22 cellular contexts compared by ENCODE assay signal in genomic region chr18:78724214-78724834, GRCh38.
DNase-seq lines count a peak whose midpoint lies in the region; ATAC-seq, FAIRE-seq and TF ChIP-seq lines count a peak whose summit lies in the region.
"Had no signal": no experiment of that assay in that cellular context is flagged by ENCODE, and none has a peak within 500 bp of the region (broad histone marks: within the 10 kb centered on the region; RNA-seq: fewer than 3 reads in every experiment).

No MANE protein-coding gene starts in this region.

- H4K5ac ChIP-seq in H1 (ENCODE audit: insufficient read length, low read depth, low read length): no peak overlapping the region

- no peak overlapping the region for H3K18ac ChIP-seq in H1 (ENCODE audit: extremely low read depth, low read length)

- H2AK5ac ChIP-seq in H1 (ENCODE audit: low read depth, low read length): no peak overlapping the region

- no peaks in the 10 kb centered on the region for H3K36me3 Mint-ChIP-seq in CD14-positive monocyte
- H3K36me3 Mint-ChIP-seq: CD8-positive, alpha-beta memory T cell had no signal

- no peaks in the 10 kb centered on the region for H3K36me3 ChIP-seq in H1 (ENCODE audit: control insufficient read depth in 2 of 4, insufficient read depth in 4 of 4, low read length in 3 of 4)
- H3K36me3 ChIP-seq: SJSA1 had no signal

- H2BK20ac ChIP-seq in H1 (ENCODE audit: low read length): peak overlapping the region; percentile 96; the same call in 1 of the 2 replicates

- H3K27me3 ChIP-seq in H1 (replicated peaks in 1 of 4; ENCODE audit: control insufficient read depth in 3 of 4, extremely low read depth in 1 of 4, insufficient read depth in 3 of 4, low read length in 3 of 4): peaks cover 0 to 8% (median 0%) of the 10 kb centered on the region in 4 experiments; a peak in 2 of 7 replicates
- H3K27me3 ChIP-seq: SJSA1 had no signal

- H3K27ac ChIP-seq in H1 (ENCODE audit: low read depth, low read length): no peak overlapping the region
- H3K27ac ChIP-seq: SJSA1 had no signal

- H2BK15ac ChIP-seq in H1 (ENCODE audit: low read length): no peak overlapping the region

- H2BK5ac ChIP-seq in H1 (ENCODE audit: low read depth, low read length): peak overlapping the region; percentile 81; the same call in 1 of the 2 replicates

- no peak for TF ChIP-seq EP300 in H1 (IDR thresholded peaks at IDR 0.05; ENCODE audit: borderline replicate concordance in 1 of 2, low read depth in 2 of 2, low read length in 2 of 2)

- no peaks in the 10 kb centered on the region for H3K23me2 ChIP-seq in H1 (ENCODE audit: low read depth, low read length)

- peak overlapping the region; percentile 55 for H2BK120ac ChIP-seq in H1 (replicated peaks; ENCODE audit: low read depth, low read length)

- 88% methylated on average over 10 of the region's 10 CpGs; no CpG with 5 or more reads in 1 of the 2 experiments for WGBS in H1 (ENCODE audit: extremely low coverage in 1 of 2, insufficient coverage in 1 of 2, insufficient read length in 1 of 2, insufficient replicate concordance in 2 of 2, low coverage in 1 of 2, low lambda C conversion rate in 2 of 2, missing lambda C conversion rate in 1 of 2), 2 experiments

- no peak overlapping the region for H4K8ac ChIP-seq in H1 (ENCODE audit: extremely low read depth, insufficient read depth, low read length)

- H3K4me3 ChIP-seq in H1 (ENCODE audit: extremely low read depth in 1 of 4, insufficient read depth in 2 of 4, low read depth in 3 of 4, low read length in 4 of 4): no peak overlapping the region
- H3K4me3 ChIP-seq: SJSA1 had no signal

- H3K79me2 ChIP-seq in H1 (ENCODE audit: control insufficient read depth in 1 of 2, insufficient read depth in 2 of 2, low read length in 2 of 2): no peaks in the 10 kb centered on the region

- peaks cover 10 to 22% (median 20%) of the 10 kb centered on the region in 3 donors for H3K27me3 Mint-ChIP-seq in CD14-positive monocyte (ENCODE audit: low read depth in 3 of 3)

- H3K14ac ChIP-seq in H1 (ENCODE audit: insufficient read length): no peak overlapping the region

- H3K9me3 ChIP-seq in H1 (ENCODE audit: insufficient read depth in 2 of 2, low read depth in 1 of 2, low read length in 1 of 2): no peaks in the 10 kb centered on the region

- no peaks in the 10 kb centered on the region for H4K20me1 ChIP-seq in H1 (replicated peaks in 1 of 2; ENCODE audit: control insufficient read depth in 1 of 2, insufficient read depth in 2 of 2, low read length in 2 of 2)

- no peak overlapping the region for H3K4me3 Mint-ChIP-seq in CD14-positive monocyte
- H3K4me3 Mint-ChIP-seq: CD8-positive, alpha-beta memory T cell had no signal

- peaks cover 7 to 31% (median 15%) of the 10 kb centered on the region in 4 experiments for H3K4me1 ChIP-seq in H1 (replicated peaks in 1 of 4; ENCODE audit: control insufficient read depth in 3 of 4, insufficient read depth in 4 of 4, low read length in 3 of 4)
- H3K4me1 ChIP-seq: SJSA1 had no signal

- CTCF ChIA-PET in H1 (lab: Charles Lee; ENCODE audit: partially characterized antibody): no interaction called here

- POLR2A ChIA-PET in H1 (lab: Charles Lee; ENCODE audit: partially characterized antibody): no interaction called here

- peak overlapping the region; percentile 29 for H4K91ac ChIP-seq in H1 (replicated peaks; ENCODE audit: insufficient read length, low read length)

- ATAC-seq in sciatic nerve: no peak

- no peaks in the 10 kb centered on the region for H3K79me1 ChIP-seq in H1 (ENCODE audit: low read depth, low read length)

- TF ChIP-seq POLR2A in H1 (IDR thresholded peaks at IDR 0.05; ENCODE audit: control extremely low read depth in 1 of 2, low read depth in 2 of 2, low read length in 2 of 2): no peak

- peaks cover 0 to 6% (median 3%) of the 10 kb centered on the region in 7 donors for H3K9me3 Mint-ChIP-seq in CD14-positive monocyte

- H3K56ac ChIP-seq in H1 (replicated peaks; ENCODE audit: insufficient read length, low read depth, low read length): no peak overlapping the region

- H3K27ac Mint-ChIP-seq in CD14-positive monocyte: no peak overlapping the region
- H3K27ac Mint-ChIP-seq: CD8-positive, alpha-beta memory T cell had no signal

- no peak overlapping the region for H3K9ac ChIP-seq in H1 (replicated peaks in 1 of 4; ENCODE audit: extremely low read depth in 1 of 4, low read depth in 3 of 4, low read length in 3 of 4)

- no peak overlapping the region for H3K23ac ChIP-seq in H1 (ENCODE audit: insufficient read length)

- H2AFZ ChIP-seq in H1 (ENCODE audit: low read length): no peak overlapping the region

- DNase-seq in activated effector memory CD4-positive, alpha-beta T cell treated with anti-CD3 and anti-CD28 coated beads, Interleukin-2, amount 50 U/mL, for 16 hours: peak; percentile 34
- DNase-seq in activated effector memory CD4-positive, alpha-beta T cell treated with Interleukin-2 at 50 U/mL for 16 hours: no peak
- DNase-seq in H1 (ENCODE audit: low read depth in 1 of 2, low spot score in 2 of 2) (no peak), sciatic nerve (ENCODE audit: low spot score) (peak; percentile 28), CD14-positive monocyte (ENCODE audit: low spot score) (no peak), NCI-H1048 (lab: John Stamatoyannopoulos, UW) (no peak)
- no peak for DNase-seq in stimulated activated CD8-positive, alpha-beta memory T cell treated with anti-CD3 and anti-CD28 coated beads, Interleukin-4, amount 100 ng/mL, for 48 hours
- DNase-seq: AML-193; C1 segment of cervical spinal cord; Calu3; CD8-positive, alpha-beta memory T cell; DMS153; Karpas-422; MV-4-11; NCI-H1694 treated with DMSO at 0.1 percent for 48 hours; NCI-H446; NCI-H526; OCI-M1 had no signal

- TF ChIP-seq RAD21 in H1 (IDR thresholded peaks at IDR 0.05 in 1 of 2, conservative IDR thresholded peaks at IDR 0.05 in 1 of 2; ENCODE audit: low read depth in 2 of 2, low read length in 2 of 2): no peak

- no peaks in the 10 kb centered on the region for H3K4me1 Mint-ChIP-seq in CD14-positive monocyte
- H3K4me1 Mint-ChIP-seq: CD8-positive, alpha-beta memory T cell had no signal

- peak overlapping the region; percentile 71; the same call in 1 of the 2 replicates for H2BK12ac ChIP-seq in H1 (ENCODE audit: low read depth, low read length)

- intact Hi-C loops in sciatic nerve (cut with DNase I): no loop called here
- intact Hi-C loops in CD14-positive monocyte (cut with micrococcal nuclease): no loop called here

- no peak for FAIRE-seq in H1 (lab: Jason Lieb, UNC)
- FAIRE-seq: GM12891, H54, RCC 7860 had no signal

- no peak overlapping the region for H3K4ac ChIP-seq in H1 (replicated peaks; ENCODE audit: insufficient read length, low read depth, low read length)

- TF ChIP-seq CTCF in H1 (IDR thresholded peaks at IDR 0.05; ENCODE audit: control extremely low read depth in 1 of 3, insufficient read depth in 1 of 3, low read depth in 1 of 3, low read length in 3 of 3): no peak
- TF ChIP-seq CTCF in CD14-positive monocyte (IDR thresholded peaks at IDR 0.05): no peak

- no peak overlapping the region for H3K4me2 ChIP-seq in H1 (ENCODE audit: insufficient read depth in 1 of 2, low read depth in 2 of 2, low read length in 2 of 2)

TF ChIP-seq in H1, 55 proteins besides CTCF, POLR2A, EP300 and RAD21 (continues in another document):
- TF ChIP-seq ZNF274 (IDR thresholded peaks at IDR 0.05; ENCODE audit: borderline replicate concordance, extremely low read depth, low read length) (no peak), KDM4A (IDR thresholded peaks at IDR 0.05; ENCODE audit: low read depth, low read length, severe bottlenecking) (no peak), KDM1A (IDR thresholded peaks at IDR 0.05; ENCODE audit: borderline replicate concordance, low read length) (no peak), ASH2L (IDR thresholded peaks at IDR 0.05; ENCODE audit: low read length) (no peak), TEAD4 (IDR thresholded peaks at IDR 0.05; ENCODE audit: low read depth, low read length) (no peak), SIX5 (IDR thresholded peaks at IDR 0.05; ENCODE audit: low read depth, low read length) (no peak), MAFK (IDR thresholded peaks at IDR 0.05; ENCODE audit: low read depth, low read length) (no peak), SRF (IDR thresholded peaks at IDR 0.05; ENCODE audit: low read depth, low read length) (no peak)

Comparison
In these comparisons a context has a peak if more than half of its experiments do, and no peak if none do; other contexts are left out.
1. DNase-seq: peak in activated effector memory CD4-positive, alpha-beta T cell treated with anti-CD3 and anti-CD28 coated beads, Interleukin-2, amount 50 U/mL, for 16 hours (single experiment) and sciatic nerve (single experiment); none in activated effector memory CD4-positive, alpha-beta T cell treated with Interleukin-2 at 50 U/mL for 16 hours (single experiment), H1 (0 of 2), stimulated activated CD8-positive, alpha-beta memory T cell treated with anti-CD3 and anti-CD28 coated beads, Interleukin-4, amount 100 ng/mL, for 48 hours (single experiment), CD14-positive monocyte (single experiment) and NCI-H1048 (single experiment).